ENCODE assay signal across 25 cellular contexts in the genomic region with DNA sequence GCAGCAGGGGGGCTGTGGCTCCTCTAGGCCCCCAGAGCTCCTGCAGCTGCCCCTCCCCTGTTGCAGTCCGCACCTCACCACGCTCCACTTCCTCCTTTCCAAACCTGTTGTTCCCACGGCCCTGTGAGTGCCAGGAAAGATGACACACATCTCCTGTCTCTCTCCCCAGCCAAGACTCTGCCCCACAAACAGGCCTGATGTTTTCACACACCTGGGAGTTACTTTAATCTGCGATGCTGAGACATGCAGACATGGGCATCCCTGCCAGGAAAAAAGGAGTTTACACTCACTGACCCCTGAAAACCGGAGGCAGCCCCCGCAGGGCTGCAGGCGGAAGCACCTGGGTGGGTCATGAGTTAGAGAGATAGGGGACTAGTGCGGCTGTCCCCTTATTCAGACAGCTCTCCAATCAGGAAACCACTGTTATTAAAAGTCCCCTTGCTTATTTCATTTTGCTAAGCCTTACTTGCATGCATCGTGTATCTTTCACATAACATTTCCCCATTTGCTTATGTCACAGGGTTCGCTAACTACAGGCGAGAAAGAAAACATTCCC.
DNase-seq lines count a peak whose midpoint lies in the region; ATAC-seq, FAIRE-seq and TF ChIP-seq lines count a peak whose summit lies in the region.
"Had no signal": no experiment of that assay in that cellular context is flagged by ENCODE, and none has a peak within 500 bp of the region (broad histone marks: within the 10 kb centered on the region; RNA-seq: fewer than 3 reads in every experiment).

No MANE protein-coding gene starts in this region.

- intact Hi-C loops in activated CD8-positive, alpha-beta T cell treated with anti-CD3 and anti-CD28 coated beads for 36 hours (cut with micrococcal nuclease), result no loop called here

- peak overlapping the region; percentile 44 for H3K27ac Mint-ChIP-seq in activated CD8-positive, alpha-beta T cell treated with anti-CD3 and anti-CD28 coated beads, Interleukin-2, amount 10 ng/mL, durations not matched to agents 7 days and 5 days
- no peak overlapping the region for H3K27ac Mint-ChIP-seq in activated CD8-positive, alpha-beta T cell treated with anti-CD3 and anti-CD28 coated beads for 36 hours
- peak overlapping the region; percentile 6 to 87 (median 58) for H3K27ac Mint-ChIP-seq in naive B cell
- H3K27ac Mint-ChIP-seq: activated naive CD8-positive, alpha-beta T cell treated with anti-CD3 and anti-CD28 coated beads, Interleukin-2, amount 50 U/mL, for 24 hours; CD8-positive, alpha-beta T cell; T-helper 1 cell treated with Interleukin-12 subunit alpha and Interleukin-12 subunit beta and Interleukin-4 antibody, amounts not matched to agents 30 μg/mL and 1 μg/mL, for 36 hours had no signal

- no peak for ATAC-seq in activated CD8-positive, alpha-beta T cell treated with anti-CD3 and anti-CD28 coated beads, Interleukin-2, amount 10 ng/mL, durations not matched to agents 7 days and 5 days
- ATAC-seq in activated CD8-positive, alpha-beta T cell treated with anti-CD3 and anti-CD28 coated beads for 36 hours, result no peak
- ATAC-seq in naive B cell (ENCODE audit: low read depth in 2 of 2) (peak; percentile 85 to 87), GM21723 (IDR thresholded peaks at IDR 0.05; ENCODE audit: unreplicated experiment) (no peak)
- ATAC-seq: activated naive CD8-positive, alpha-beta T cell treated with anti-CD3 and anti-CD28 coated beads, Interleukin-2, amount 50 U/mL, for 24 hours; CD8-positive, alpha-beta T cell; K562; stimulated activated naive CD8-positive, alpha-beta T cell treated with anti-CD3 and anti-CD28 coated beads, Interleukin-15, amount 100 ng/mL, for 72 hours had no signal

- H3K36me3 Mint-ChIP-seq in activated CD8-positive, alpha-beta T cell treated with anti-CD3 and anti-CD28 coated beads, Interleukin-2, amount 10 ng/mL, durations not matched to agents 7 days and 5 days (ENCODE audit: low read depth), result no peaks in the 10 kb centered on the region
- no peaks in the 10 kb centered on the region for H3K36me3 Mint-ChIP-seq in activated CD8-positive, alpha-beta T cell treated with anti-CD3 and anti-CD28 coated beads for 36 hours (ENCODE audit: low read depth)
- H3K36me3 Mint-ChIP-seq in naive B cell, result no peaks in the 10 kb centered on the region
- H3K36me3 Mint-ChIP-seq: CD8-positive, alpha-beta T cell had no signal

- CTCF ChIA-PET in activated CD8-positive, alpha-beta T cell treated with anti-CD3 and anti-CD28 coated beads, Interleukin-2, amount 10 ng/mL, durations not matched to agents 7 days and 5 days (lab: Charles Lee), result interaction anchor here (1.0 to 1.7 kb wide), 2 partner anchors 61 to 84 kb away, joined by 3 to 8 read pairs; no protein-coding TSS in a partner anchor
- CTCF ChIA-PET in activated CD8-positive, alpha-beta T cell treated with anti-CD3 and anti-CD28 coated beads for 36 hours (lab: Charles Lee), result interaction anchor here (1.2 to 5.6 kb wide), 3 partner anchors 16 to 84 kb away, joined by 3 to 20 read pairs (median 4); no protein-coding TSS in a partner anchor

- no peaks in the 10 kb centered on the region for H3K9me3 Mint-ChIP-seq in activated CD8-positive, alpha-beta T cell treated with anti-CD3 and anti-CD28 coated beads, Interleukin-2, amount 10 ng/mL, durations not matched to agents 7 days and 5 days (ENCODE audit: insufficient read depth)
- no peaks in the 10 kb centered on the region for H3K9me3 Mint-ChIP-seq in activated CD8-positive, alpha-beta T cell treated with anti-CD3 and anti-CD28 coated beads for 36 hours
- H3K9me3 Mint-ChIP-seq in naive B cell, result no peaks in the 10 kb centered on the region
- H3K9me3 Mint-ChIP-seq: activated naive CD8-positive, alpha-beta T cell treated with anti-CD3 and anti-CD28 coated beads, Interleukin-2, amount 50 U/mL, for 24 hours; CD8-positive, alpha-beta T cell; central memory CD8-positive, alpha-beta T cell; stimulated activated naive CD8-positive, alpha-beta T cell treated with anti-CD3 and anti-CD28 coated beads, Interleukin-15, amount 100 ng/mL, for 72 hours had no signal

- no peak for TF ChIP-seq CTCF in activated CD8-positive, alpha-beta T cell treated with anti-CD3 and anti-CD28 coated beads for 36 hours (IDR thresholded peaks at IDR 0.05)

- POLR2A ChIA-PET in activated CD8-positive, alpha-beta T cell treated with anti-CD3 and anti-CD28 coated beads, Interleukin-2, amount 10 ng/mL, durations not matched to agents 7 days and 5 days (lab: Charles Lee), result no interaction called here
- POLR2A ChIA-PET in activated CD8-positive, alpha-beta T cell treated with anti-CD3 and anti-CD28 coated beads for 36 hours (lab: Charles Lee), result no interaction called here

- H3K27me3 Mint-ChIP-seq in activated CD8-positive, alpha-beta T cell treated with anti-CD3 and anti-CD28 coated beads, Interleukin-2, amount 10 ng/mL, durations not matched to agents 7 days and 5 days (ENCODE audit: low read depth), result peaks cover 2% of the 10 kb centered on the region
- H3K27me3 Mint-ChIP-seq in activated CD8-positive, alpha-beta T cell treated with anti-CD3 and anti-CD28 coated beads for 36 hours, result no peaks in the 10 kb centered on the region
- peaks cover 0 to 3% (median 0%) of the 10 kb centered on the region in 3 donors for H3K27me3 Mint-ChIP-seq in naive B cell
- H3K27me3 Mint-ChIP-seq: central memory CD8-positive, alpha-beta T cell had no signal

- H3K4me1 Mint-ChIP-seq in activated CD8-positive, alpha-beta T cell treated with anti-CD3 and anti-CD28 coated beads, Interleukin-2, amount 10 ng/mL, durations not matched to agents 7 days and 5 days (ENCODE audit: low read depth), result peaks cover 35% of the 10 kb centered on the region
- H3K4me1 Mint-ChIP-seq in activated CD8-positive, alpha-beta T cell treated with anti-CD3 and anti-CD28 coated beads for 36 hours (ENCODE audit: low read depth), result peaks cover 26% of the 10 kb centered on the region
- H3K4me1 Mint-ChIP-seq in naive B cell, result peaks cover 31 to 64% (median 41%) of the 10 kb centered on the region in 3 donors

- no peak for DNase-seq in activated CD8-positive, alpha-beta T cell treated with anti-CD3 and anti-CD28 coated beads, Interleukin-2, amount 10 ng/mL, durations not matched to agents 7 days and 5 days
- DNase-seq in activated CD8-positive, alpha-beta T cell treated with anti-CD3 and anti-CD28 coated beads for 36 hours, result no peak
- DNase-seq in dermis microvascular lymphatic vessel endothelial cell (ENCODE audit: low read depth in 2 of 2) (peak; percentile 67 to 87), naive B cell (peak; percentile 78), urothelium cell line (ENCODE audit: low spot score) (no peak), inferior parietal cortex (ENCODE audit: extremely low spot score) (no peak), NCI-H1105 treated with DMSO at 0.1 percent for 48 hours (lab: John Stamatoyannopoulos, UW) (no peak)
- DNase-seq: 8988T; activated CD4-positive, CD25-positive, alpha-beta regulatory T cell treated with anti-CD3 and anti-CD28 coated beads, Interleukin-2, amount 50 U/mL, for 72 hours; activated gamma-delta T cell treated with Interleukin-2 at 50 U/mL for 16 hours; activated naive CD8-positive, alpha-beta T cell treated with anti-CD3 and anti-CD28 coated beads, Interleukin-2, amount 50 U/mL, for 24 hours; activated T-cell treated with anti-CD3 and anti-CD28 coated beads, Interleukin-2, amount 50 U/mL, for 1 hour; CD8-positive, alpha-beta T cell; H9; kidney; MM.1S; NCI-H1436 treated with DMSO at 0.1 percent for 48 hours; OCI-M1; SK-N-SH; stimulated activated naive CD8-positive, alpha-beta T cell treated with anti-CD3 and anti-CD28 coated beads, Interleukin-15, amount 100 ng/mL, for 72 hours had no signal

- H3K4me3 Mint-ChIP-seq in activated CD8-positive, alpha-beta T cell treated with anti-CD3 and anti-CD28 coated beads, Interleukin-2, amount 10 ng/mL, durations not matched to agents 7 days and 5 days, result no peak overlapping the region
- H3K4me3 Mint-ChIP-seq in activated CD8-positive, alpha-beta T cell treated with anti-CD3 and anti-CD28 coated beads for 36 hours, result no peak overlapping the region
- peak overlapping the region; percentile 25 to 80 (median 49) for H3K4me3 Mint-ChIP-seq in naive B cell
- H3K4me3 Mint-ChIP-seq: activated naive CD8-positive, alpha-beta T cell treated with anti-CD3 and anti-CD28 coated beads, Interleukin-2, amount 50 U/mL, for 24 hours; CD8-positive, alpha-beta T cell; central memory CD8-positive, alpha-beta T cell; H9; stimulated activated naive CD8-positive, alpha-beta T cell treated with anti-CD3 and anti-CD28 coated beads, Interleukin-15, amount 100 ng/mL, for 72 hours; T-helper 1 cell treated with Interleukin-12 subunit alpha and Interleukin-12 subunit beta and Interleukin-4 antibody, amounts not matched to agents 30 μg/mL and 1 μg/mL, for 36 hours had no signal

- peak; percentile 83 for FAIRE-seq in urothelium cell line (lab: Jason Lieb, UNC)
- FAIRE-seq: HTR-8/SVneo, K562, kidney had no signal

Comparison
In these comparisons a context has a peak if more than half of its experiments do, and no peak if none do; other contexts are left out.
1. ATAC-seq: peak in naive B cell (2 of 2); none in activated CD8-positive, alpha-beta T cell treated with anti-CD3 and anti-CD28 coated beads, Interleukin-2, amount 10 ng/mL, durations not matched to agents 7 days and 5 days (single experiment), activated CD8-positive, alpha-beta T cell treated with anti-CD3 and anti-CD28 coated beads for 36 hours (single experiment) and GM21723 (single experiment).
2. DNase-seq: peak in dermis microvascular lymphatic vessel endothelial cell (2 of 2) and naive B cell (single experiment); none in activated CD8-positive, alpha-beta T cell treated with anti-CD3 and anti-CD28 coated beads, Interleukin-2, amount 10 ng/mL, durations not matched to agents 7 days and 5 days (single experiment), activated CD8-positive, alpha-beta T cell treated with anti-CD3 and anti-CD28 coated beads for 36 hours (single experiment), urothelium cell line (single experiment), inferior parietal cortex (single experiment) and NCI-H1105 treated with DMSO at 0.1 percent for 48 hours (single experiment).
3. H3K4me3 Mint-ChIP-seq: peak in naive B cell (8 of 8); none in activated CD8-positive, alpha-beta T cell treated with anti-CD3 and anti-CD28 coated beads, Interleukin-2, amount 10 ng/mL, durations not matched to agents 7 days and 5 days (single experiment) and activated CD8-positive, alpha-beta T cell treated with anti-CD3 and anti-CD28 coated beads for 36 hours (single experiment).